1 cellular context compared by ENCODE assay signal in the genomic region with DNA sequence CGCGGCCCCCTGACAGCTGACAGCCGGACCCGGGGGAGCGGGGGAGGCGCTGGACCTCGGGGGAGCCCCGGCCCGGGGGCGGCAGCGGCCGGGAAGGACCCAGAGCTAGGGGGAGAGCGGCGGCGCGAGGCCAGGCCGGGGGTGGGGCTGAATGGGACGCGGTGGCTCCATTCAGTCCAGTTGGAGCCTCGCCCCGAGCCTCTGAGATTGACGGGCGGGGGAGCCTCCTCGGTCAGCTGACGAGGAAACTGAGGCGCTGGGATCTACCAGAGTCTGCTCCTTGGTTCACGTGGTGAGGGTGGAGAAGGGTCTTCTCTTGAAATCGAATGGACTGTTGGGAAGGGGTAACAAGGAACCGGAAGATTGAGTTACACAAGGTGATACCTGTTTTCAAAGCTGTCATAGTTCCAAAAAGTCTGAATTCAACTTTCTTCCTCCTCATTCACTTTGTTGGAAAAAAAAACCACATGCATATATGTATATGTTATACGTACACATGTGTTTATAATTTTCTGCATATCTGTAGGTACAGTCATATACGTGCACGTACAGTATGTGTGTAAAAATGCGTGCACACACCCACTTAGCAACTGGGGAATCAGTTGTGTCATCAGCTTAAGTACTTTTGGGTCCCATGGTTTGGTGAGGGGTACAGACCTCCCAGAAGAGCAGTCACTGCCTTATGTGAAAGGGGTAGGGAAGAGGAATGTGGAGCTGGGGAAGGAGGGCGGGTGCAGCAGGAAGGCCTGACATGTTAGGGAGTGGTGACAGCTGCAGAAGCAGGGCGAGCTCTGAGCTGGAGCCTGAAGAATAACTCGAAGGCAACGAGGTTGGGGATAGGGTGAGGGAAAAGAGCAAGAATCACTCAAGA.
TF ChIP-seq lines count a peak whose summit lies in the region.

No MANE protein-coding gene starts in this region.

TF ChIP-seq in GM23338, 12 proteins besides CTCF, POLR2A, EP300 and RAD21 (continued from another document):
- TF ChIP-seq, protein P1, sequence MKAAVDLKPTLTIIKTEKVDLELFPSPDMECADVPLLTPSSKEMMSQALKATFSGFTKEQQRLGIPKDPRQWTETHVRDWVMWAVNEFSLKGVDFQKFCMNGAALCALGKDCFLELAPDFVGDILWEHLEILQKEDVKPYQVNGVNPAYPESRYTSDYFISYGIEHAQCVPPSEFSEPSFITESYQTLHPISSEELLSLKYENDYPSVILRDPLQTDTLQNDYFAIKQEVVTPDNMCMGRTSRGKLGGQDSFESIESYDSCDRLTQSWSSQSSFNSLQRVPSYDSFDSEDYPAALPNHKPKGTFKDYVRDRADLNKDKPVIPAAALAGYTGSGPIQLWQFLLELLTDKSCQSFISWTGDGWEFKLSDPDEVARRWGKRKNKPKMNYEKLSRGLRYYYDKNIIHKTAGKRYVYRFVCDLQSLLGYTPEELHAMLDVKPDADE (IDR thresholded peaks at IDR 0.05) = no peak
- TF ChIP-seq CREB1 (CRISPR knock-in tag; IDR thresholded peaks at IDR 0.05; ENCODE audit: low read depth) = no peak
- no peak for TF ChIP-seq JUNB (IDR thresholded peaks at IDR 0.05; ENCODE audit: unreplicated experiment)
- TF ChIP-seq ZNF331 (CRISPR knock-in tag; IDR thresholded peaks at IDR 0.05; ENCODE audit: low read depth) = no peak
- TF ChIP-seq POLR2AphosphoS5 (IDR thresholded peaks at IDR 0.05; ENCODE audit: low read depth) = no peak
- TF ChIP-seq, protein P2, sequence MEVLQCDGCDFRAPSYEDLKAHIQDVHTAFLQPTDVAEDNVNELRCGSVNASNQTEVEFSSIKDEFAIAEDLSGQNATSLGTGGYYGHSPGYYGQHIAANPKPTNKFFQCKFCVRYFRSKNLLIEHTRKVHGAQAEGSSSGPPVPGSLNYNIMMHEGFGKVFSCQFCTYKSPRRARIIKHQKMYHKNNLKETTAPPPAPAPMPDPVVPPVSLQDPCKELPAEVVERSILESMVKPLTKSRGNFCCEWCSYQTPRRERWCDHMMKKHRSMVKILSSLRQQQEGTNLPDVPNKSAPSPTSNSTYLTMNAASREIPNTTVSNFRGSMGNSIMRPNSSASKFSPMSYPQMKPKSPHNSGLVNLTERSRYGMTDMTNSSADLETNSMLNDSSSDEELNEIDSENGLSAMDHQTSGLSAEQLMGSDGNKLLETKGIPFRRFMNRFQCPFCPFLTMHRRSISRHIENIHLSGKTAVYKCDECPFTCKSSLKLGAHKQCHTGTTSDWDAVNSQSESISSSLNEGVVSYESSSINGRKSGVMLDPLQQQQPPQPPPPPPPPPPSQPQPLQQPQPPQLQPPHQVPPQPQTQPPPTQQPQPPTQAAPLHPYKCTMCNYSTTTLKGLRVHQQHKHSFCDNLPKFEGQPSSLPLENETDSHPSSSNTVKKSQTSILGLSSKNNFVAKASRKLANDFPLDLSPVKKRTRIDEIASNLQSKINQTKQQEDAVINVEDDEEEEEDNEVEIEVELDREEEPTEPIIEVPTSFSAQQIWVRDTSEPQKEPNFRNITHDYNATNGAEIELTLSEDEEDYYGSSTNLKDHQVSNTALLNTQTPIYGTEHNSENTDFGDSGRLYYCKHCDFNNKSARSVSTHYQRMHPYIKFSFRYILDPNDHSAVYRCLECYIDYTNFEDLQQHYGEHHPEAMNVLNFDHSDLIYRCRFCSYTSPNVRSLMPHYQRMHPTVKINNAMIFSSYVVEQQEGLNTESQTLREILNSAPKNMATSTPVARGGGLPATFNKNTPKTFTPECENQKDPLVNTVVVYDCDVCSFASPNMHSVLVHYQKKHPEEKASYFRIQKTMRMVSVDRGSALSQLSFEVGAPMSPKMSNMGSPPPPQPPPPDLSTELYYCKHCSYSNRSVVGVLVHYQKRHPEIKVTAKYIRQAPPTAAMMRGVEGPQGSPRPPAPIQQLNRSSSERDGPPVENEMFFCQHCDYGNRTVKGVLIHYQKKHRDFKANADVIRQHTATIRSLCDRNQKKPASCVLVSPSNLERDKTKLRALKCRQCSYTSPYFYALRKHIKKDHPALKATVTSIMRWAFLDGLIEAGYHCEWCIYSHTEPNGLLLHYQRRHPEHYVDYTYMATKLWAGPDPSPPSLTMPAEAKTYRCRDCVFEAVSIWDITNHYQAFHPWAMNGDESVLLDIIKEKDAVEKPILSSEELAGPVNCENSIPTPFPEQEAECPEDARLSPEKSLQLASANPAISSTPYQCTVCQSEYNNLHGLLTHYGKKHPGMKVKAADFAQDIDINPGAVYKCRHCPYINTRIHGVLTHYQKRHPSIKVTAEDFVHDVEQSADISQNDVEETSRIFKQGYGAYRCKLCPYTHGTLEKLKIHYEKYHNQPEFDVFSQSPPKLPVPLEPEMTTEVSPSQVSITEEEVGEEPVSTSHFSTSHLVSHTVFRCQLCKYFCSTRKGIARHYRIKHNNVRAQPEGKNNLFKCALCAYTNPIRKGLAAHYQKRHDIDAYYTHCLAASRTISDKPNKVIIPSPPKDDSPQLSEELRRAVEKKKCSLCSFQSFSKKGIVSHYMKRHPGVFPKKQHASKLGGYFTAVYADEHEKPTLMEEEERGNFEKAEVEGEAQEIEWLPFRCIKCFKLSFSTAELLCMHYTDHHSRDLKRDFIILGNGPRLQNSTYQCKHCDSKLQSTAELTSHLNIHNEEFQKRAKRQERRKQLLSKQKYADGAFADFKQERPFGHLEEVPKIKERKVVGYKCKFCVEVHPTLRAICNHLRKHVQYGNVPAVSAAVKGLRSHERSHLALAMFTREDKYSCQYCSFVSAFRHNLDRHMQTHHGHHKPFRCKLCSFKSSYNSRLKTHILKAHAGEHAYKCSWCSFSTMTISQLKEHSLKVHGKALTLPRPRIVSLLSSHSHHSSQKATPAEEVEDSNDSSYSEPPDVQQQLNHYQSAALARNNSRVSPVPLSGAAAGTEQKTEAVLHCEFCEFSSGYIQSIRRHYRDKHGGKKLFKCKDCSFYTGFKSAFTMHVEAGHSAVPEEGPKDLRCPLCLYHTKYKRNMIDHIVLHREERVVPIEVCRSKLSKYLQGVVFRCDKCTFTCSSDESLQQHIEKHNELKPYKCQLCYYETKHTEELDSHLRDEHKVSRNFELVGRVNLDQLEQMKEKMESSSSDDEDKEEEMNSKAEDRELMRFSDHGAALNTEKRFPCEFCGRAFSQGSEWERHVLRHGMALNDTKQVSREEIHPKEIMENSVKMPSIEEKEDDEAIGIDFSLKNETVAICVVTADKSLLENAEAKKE (CRISPR knock-in tag; IDR thresholded peaks at IDR 0.05) = no peak
